ENCODE assay signal across 14 cellular contexts in the genomic region with DNA sequence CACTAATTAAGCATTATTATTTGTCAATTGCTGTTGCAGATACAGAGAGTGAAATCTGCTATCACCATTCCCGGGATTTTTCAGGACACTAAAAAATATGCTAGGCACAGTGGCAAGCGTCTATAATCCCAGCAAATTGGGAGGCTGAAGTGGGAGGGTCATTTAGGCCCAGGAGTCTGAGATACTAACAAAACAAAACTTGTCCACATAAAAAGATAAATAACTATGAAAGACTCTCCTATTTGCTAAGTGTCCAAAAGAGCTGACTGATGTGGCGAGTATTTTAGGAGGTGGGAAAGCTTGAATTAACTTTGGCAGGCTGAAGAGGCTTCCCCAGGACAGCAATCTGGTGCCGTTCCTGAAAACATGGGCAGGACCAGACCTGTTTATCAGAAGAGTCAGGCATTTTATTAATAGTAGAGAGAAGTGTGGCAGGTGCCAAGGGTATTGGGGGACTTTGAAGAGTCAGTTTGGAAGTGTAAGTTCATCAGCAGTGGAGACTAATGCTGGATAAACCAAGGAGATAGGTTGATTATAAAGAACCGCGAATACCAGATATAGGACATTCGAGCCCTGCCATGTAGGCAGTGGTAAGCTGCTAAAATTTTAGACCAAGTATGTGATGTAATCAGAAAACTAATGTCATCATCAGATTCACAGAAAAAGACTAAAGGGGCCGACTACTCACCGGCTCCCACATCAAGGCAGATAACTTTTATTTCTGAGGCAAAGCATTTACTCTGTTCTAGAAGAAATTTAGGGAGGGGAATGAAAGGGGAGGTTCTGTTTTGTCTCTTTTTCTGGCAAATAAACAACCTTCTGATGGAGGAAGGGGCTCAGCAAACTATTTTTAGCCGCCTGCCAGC.
"Had no signal": no experiment of that assay in that cellular context is flagged by ENCODE, and none has a peak within 500 bp of the region (broad histone marks: within the 10 kb centered on the region; RNA-seq: fewer than 3 reads in every experiment).

No MANE protein-coding gene starts in this region.

- H3K27me3 ChIP-seq: colonic mucosa had no signal

- ATAC-seq: esophagus mucosa had no signal

- H3K9me3 ChIP-seq: colonic mucosa, tibial artery had no signal

- H3K4me1 ChIP-seq: colonic mucosa, tibial artery had no signal

- H3K27ac Mint-ChIP-seq: mesothelial cell of epicardium, nephron progenitor cell had no signal

- H3K27ac ChIP-seq: colonic mucosa, skin epidermis, tibial artery had no signal

- H3K4me3 ChIP-seq: colonic mucosa, skin epidermis, tibial artery had no signal

- H3K4me3 Mint-ChIP-seq: mesothelial cell of epicardium, nephron progenitor cell had no signal

- H3K36me3 Mint-ChIP-seq: mesothelial cell of epicardium had no signal

- DNase-seq: activated CD4-positive, alpha-beta T cell treated with anti-CD3 and anti-CD28 coated beads, Interleukin-2, amount 50 U/mL, for 4 hours; activated CD4-positive, CD25-positive, alpha-beta regulatory T cell treated with anti-CD3 and anti-CD28 coated beads, Interleukin-2, amount 50 U/mL, for 72 hours; activated effector memory CD4-positive, alpha-beta T cell treated with Interleukin-2 at 50 U/mL for 16 hours; activated naive CD4-positive, alpha-beta T cell treated with anti-CD3 and anti-CD28 coated beads, Interleukin-2, amount 50 U/mL, for 16 hours; colonic mucosa; nephron progenitor cell; occipital lobe; stimulated activated CD4-positive, alpha-beta T cell treated with anti-CD3 and anti-CD28 coated beads, Interleukin-4, amount 100 ng/mL, for 24 hours; stimulated activated naive CD4-positive, alpha-beta T cell; T1000; tibial artery had no signal

- H3K9me3 Mint-ChIP-seq: nephron progenitor cell had no signal
